Comparison of ENCODE assay signal across 23 cellular contexts in genomic region chr12:28766398-28766797, GRCh38.
"Had no signal": no experiment of that assay in that cellular context is flagged by ENCODE, and none has a peak within 500 bp of the region (broad histone marks: within the 10 kb centered on the region; RNA-seq: fewer than 3 reads in every experiment).

No MANE protein-coding gene starts in this region.

- H3K27ac ChIP-seq: colonic mucosa, coronary artery, dorsolateral prefrontal cortex, epithelial cell of prostate, esophagus muscularis mucosa, esophagus squamous epithelium, foreskin keratinocyte, gastrocnemius medialis, gastroesophageal sphincter, heart left ventricle, heart right ventricle had no signal

- ATAC-seq: effector memory CD8-positive, alpha-beta T cell; esophagus mucosa; foreskin keratinocyte; gastrocnemius medialis; gastroesophageal sphincter; heart left ventricle; heart right ventricle had no signal

- H3K27me3 ChIP-seq: colonic mucosa, dorsolateral prefrontal cortex, esophagus muscularis mucosa, esophagus squamous epithelium, foreskin keratinocyte, gastrocnemius medialis, gastroesophageal sphincter, heart left ventricle, heart right ventricle had no signal

- DNase-seq: colonic mucosa; cortex of kidney; dermis blood vessel endothelial cell; dorsolateral prefrontal cortex; effector CD4-positive, alpha-beta T cell; effector CD8-positive, alpha-beta T cell; effector memory CD4-positive, alpha-beta T cell; effector memory CD8-positive, alpha-beta T cell; endodermal cell; erythroblast; esophagus squamous epithelium; foreskin fibroblast; foreskin keratinocyte; foreskin melanocyte; gastrocnemius medialis; glutamatergic neuron; heart left ventricle; heart right ventricle had no signal

- H3K36me3 ChIP-seq: colonic mucosa, esophagus muscularis mucosa, esophagus squamous epithelium, gastrocnemius medialis, gastroesophageal sphincter, heart left ventricle, heart right ventricle had no signal

- H3K4me1 ChIP-seq: colonic mucosa, esophagus squamous epithelium, foreskin keratinocyte, gastrocnemius medialis, gastroesophageal sphincter had no signal

- H3K4me3 ChIP-seq: colonic mucosa, coronary artery, dorsolateral prefrontal cortex, esophagus muscularis mucosa, esophagus squamous epithelium, gastrocnemius medialis, gastroesophageal sphincter, heart left ventricle, heart right ventricle had no signal

- H3K9me3 ChIP-seq: colonic mucosa, esophagus muscularis mucosa, esophagus squamous epithelium, gastrocnemius medialis, gastroesophageal sphincter had no signal
